In the genomic region with DNA sequence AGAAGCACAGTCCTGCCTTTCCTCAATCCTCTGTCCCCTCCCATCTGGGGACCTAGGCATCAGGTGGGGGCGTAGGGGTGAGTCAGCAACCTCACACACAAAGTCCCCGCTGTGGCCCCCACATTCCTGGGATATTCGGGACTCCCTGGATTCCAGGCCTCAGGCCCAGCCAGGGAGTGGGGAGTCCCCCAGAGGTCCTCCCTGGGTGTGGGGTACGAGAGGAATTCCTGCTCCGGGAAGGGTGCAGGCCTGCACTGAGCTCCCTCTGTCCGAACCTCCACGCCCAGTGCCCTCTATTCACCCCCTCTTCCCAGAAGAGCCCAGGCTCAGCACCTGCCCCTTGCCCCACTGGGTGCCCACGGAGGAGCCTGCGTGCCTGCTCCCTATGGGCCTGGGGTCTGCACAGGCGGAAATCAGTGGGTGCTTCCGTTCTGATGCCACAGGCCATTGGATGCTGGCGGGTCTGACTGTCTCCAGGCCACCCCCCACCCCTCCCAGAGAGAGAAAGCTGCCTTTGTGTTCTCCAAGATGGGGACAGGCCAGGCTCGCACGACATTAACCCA, we compare ENCODE assay signal across 17 cellular contexts. TPM values are rescaled to one million over a fixed set of nuclear protein-coding genes. Genes with fewer than 3 reads are reported as not detected.
DNase-seq lines count a peak whose midpoint lies in the region; ATAC-seq and TF ChIP-seq lines count a peak whose summit lies in the region.
"Had no signal": no experiment of that assay in that cellular context is flagged by ENCODE, and none has a peak within 500 bp of the region (broad histone marks: within the 10 kb centered on the region; RNA-seq: fewer than 3 reads in every experiment).

No MANE protein-coding gene starts in this region.

- H3K27me3 ChIP-seq in mesendoderm (ENCODE audit: insufficient read depth, low read length, poor library complexity) = peaks cover 8% of the 10 kb centered on the region
- no peaks in the 10 kb centered on the region for H3K27me3 ChIP-seq in stomach smooth muscle (ENCODE audit: control insufficient read depth in 1 of 2, insufficient read depth in 2 of 2, low read length in 2 of 2)
- no peaks in the 10 kb centered on the region for H3K27me3 ChIP-seq in PC-3 (ENCODE audit: low read length)
- H3K27me3 ChIP-seq: right atrium auricular region had no signal

- ATAC-seq in HG02870 (IDR thresholded peaks at IDR 0.05; ENCODE audit: unreplicated experiment) (no peak), PC-3 (no peak)
- ATAC-seq: lower lobe of right lung had no signal

- in situ Hi-C loops in KBM-7 (cut with MboI; ENCODE audit: low pct_unique_long_range_greater_than_20kb, low sequenced_read_pairs) = no loop called here

- H4K5ac ChIP-seq in mesendoderm (ENCODE audit: low read length) = no peak overlapping the region

- H3K4me2 ChIP-seq in mesendoderm (ENCODE audit: low read length) = no peak overlapping the region
- H3K4me2 ChIP-seq in PC-3 (ENCODE audit: low read length) = no peak overlapping the region

- H3K36me3 ChIP-seq in mesendoderm (ENCODE audit: control insufficient read depth, insufficient read depth, low read length) (no peaks in the 10 kb centered on the region), stomach smooth muscle (ENCODE audit: control insufficient read depth in 2 of 2, insufficient read depth in 2 of 2, low read length in 2 of 2) (no peaks in the 10 kb centered on the region), PC-3 (ENCODE audit: low read depth, low read length) (no peaks in the 10 kb centered on the region)
- H3K36me3 ChIP-seq: lower lobe of right lung, right atrium auricular region had no signal

- POLR2A ChIA-PET in PC-3 (lab: Charles Lee; ENCODE audit: unreplicated experiment) = no interaction called here

- H2AK5ac ChIP-seq in mesendoderm (ENCODE audit: low read length) = no peak overlapping the region

- no peak overlapping the region for H3K56ac ChIP-seq in mesendoderm (ENCODE audit: low read length)

- no peak overlapping the region for H3K4me3 ChIP-seq in mesendoderm (ENCODE audit: low read length)
- peak overlapping the region in 1 of 2 donors; percentile 15 for H3K4me3 ChIP-seq in stomach smooth muscle (ENCODE audit: low read length in 2 of 2)
- H3K4me3 ChIP-seq in PC-3 (ENCODE audit: low read length) = no peak overlapping the region
- H3K4me3 ChIP-seq: lower lobe of right lung, right atrium auricular region had no signal

- no TSS peak for BruUV-seq in PC-3 (replicated peaks; lab: Mats Ljungman, UMichigan)

- H4K20me1 ChIP-seq in PC-3 (ENCODE audit: low read length) = no peaks in the 10 kb centered on the region

- peak overlapping the region; percentile 5 for H3K18ac ChIP-seq in mesendoderm (ENCODE audit: low read length)

- H3K4me1 ChIP-seq in mesendoderm (ENCODE audit: control insufficient read depth, low read depth, low read length) (no peaks in the 10 kb centered on the region), stomach smooth muscle (ENCODE audit: control insufficient read depth, insufficient read depth, low read length) (peaks cover 21% of the 10 kb centered on the region), PC-3 (ENCODE audit: insufficient read depth, low read length) (no peaks in the 10 kb centered on the region; the same call in 1 of the 2 replicates)

- H3F3A ChIP-seq in PC-3 (ENCODE audit: low read length, unreplicated experiment) = no peaks in the 10 kb centered on the region

- H4K8ac ChIP-seq in mesendoderm (ENCODE audit: low read depth, low read length) = no peak overlapping the region

- H2AFZ ChIP-seq in PC-3 (ENCODE audit: low read length) = no peak overlapping the region

- DNase-seq in HS-27A (ENCODE audit: low read depth) = peak; percentile 40
- DNase-seq in mesendoderm = peak; percentile 49
- DNase-seq in KBM-7 = no peak
- no peak for DNase-seq in cerebellar nuclear complex (lab: John Stamatoyannopoulos, UW)
- DNase-seq in PC-3 = no peak
- DNase-seq: activated CD4-positive, alpha-beta T cell treated with anti-CD3 and anti-CD28 coated beads for 1 hour; activated T-cell treated with anti-CD3 and anti-CD28 coated beads, Interleukin-2, amount 50 U/mL, for 1 hour; amniotic stem cell; CD4-positive, CD25-positive, alpha-beta regulatory T cell; lower lobe of right lung; NCI-H345; OCI-M1; SW 1271 had no signal

- H3K27ac ChIP-seq in cingulate gyrus (ENCODE audit: low read depth, low read length) (peak overlapping the region; percentile 99), mesendoderm (ENCODE audit: low read depth, low read length) (no peak overlapping the region), stomach smooth muscle (ENCODE audit: low read length) (no peak overlapping the region), PC-3 (ENCODE audit: low read length) (no peak overlapping the region)
- H3K27ac ChIP-seq: lower lobe of right lung, right atrium auricular region had no signal

- CTCF ChIA-PET in PC-3 (lab: Charles Lee) = no interaction called here

- no peaks in the 10 kb centered on the region for H3K9me2 ChIP-seq in PC-3 (replicated peaks; ENCODE audit: low read length)

- TF ChIP-seq CTCF in PC-3 (conservative IDR thresholded peaks at IDR 0.05; ENCODE audit: low read depth, low read length) = no peak

- no peak overlapping the region for H3K4ac ChIP-seq in mesendoderm (ENCODE audit: low read depth, low read length)

- no peaks in the 10 kb centered on the region for H3K9me3 ChIP-seq in stomach smooth muscle (ENCODE audit: control insufficient read depth in 2 of 2, low read length in 2 of 2)
- H3K9me3 ChIP-seq in PC-3 (ENCODE audit: low read length) = no peaks in the 10 kb centered on the region
- H3K9me3 ChIP-seq: lower lobe of right lung, right atrium auricular region had no signal

- no peak overlapping the region for H3K23ac ChIP-seq in mesendoderm (ENCODE audit: low read length)

- H3K79me2 ChIP-seq in mesendoderm (ENCODE audit: control insufficient read depth, insufficient read depth, low read length) (no peaks in the 10 kb centered on the region), PC-3 (ENCODE audit: low read length) (no peaks in the 10 kb centered on the region)

- no CpG with 5 or more reads among the region's 14 CpGs for WGBS in mesendoderm (ENCODE audit: extremely low coverage, insufficient coverage, low lambda C conversion rate)

- H2BK120ac ChIP-seq in mesendoderm (ENCODE audit: low read depth, low read length) = no peak overlapping the region

- H3K9ac ChIP-seq in mesendoderm (ENCODE audit: low read length) = peak overlapping the region; percentile 18
- peak overlapping the region; percentile 6 to 21 for H3K9ac ChIP-seq in stomach smooth muscle (ENCODE audit: low read length in 2 of 2)
- H3K9ac ChIP-seq in PC-3 (ENCODE audit: low read length) = no peak overlapping the region

- no peaks in the 10 kb centered on the region for H3K79me1 ChIP-seq in mesendoderm (ENCODE audit: low read length)

- intact Hi-C loops in PC-3 (cut with micrococcal nuclease) = no loop called here

- no peak overlapping the region for H2BK15ac ChIP-seq in mesendoderm (replicated peaks; ENCODE audit: low read depth)

- H2BK5ac ChIP-seq in mesendoderm (ENCODE audit: low read length) = no peak overlapping the region

RNA-seq across cellular contexts. Expression of a gene that starts 3.4 kb away (rescaled TPM):
- 9.1 TPM for polyA plus RNA-seq in mesendoderm (2013, experiment 1 of 2)
- polyA plus RNA-seq in mesendoderm (2013, experiment 2 of 2) = 9.5 TPM
- total RNA-seq in PC-3 (2014; rRNA removed) = 13.7 and 15.0 TPM in 2 replicates
- polyA plus RNA-seq: CD4-positive, CD25-positive, alpha-beta regulatory T cell had no signal

RNA-seq across cellular contexts. Expression of a gene that starts 16.8 kb away (rescaled TPM):
- 8.1 TPM for polyA plus RNA-seq in mesendoderm (2013, experiment 1 of 2)
- 8.6 TPM for polyA plus RNA-seq in mesendoderm (2013, experiment 2 of 2)
- 46.8 and 54.0 TPM in 2 replicates for total RNA-seq in PC-3 (2014; rRNA removed)

RNA-seq across cellular contexts. Expression of a gene that starts 24.3 kb away (rescaled TPM):
- polyA plus RNA-seq in mesendoderm (2013, experiment 1 of 2) = 0.08 TPM
- polyA plus RNA-seq in mesendoderm (2013, experiment 2 of 2) = 0.08 TPM
- total RNA-seq in PC-3 (2014; rRNA removed) = 0.11 and 0.12 TPM in 2 replicates

RNA-seq across cellular contexts. Expression of a gene that starts 33.8 kb away (rescaled TPM):
- 11.2 TPM for polyA plus RNA-seq in mesendoderm (2013, experiment 1 of 2)
- 10.8 TPM for polyA plus RNA-seq in mesendoderm (2013, experiment 2 of 2)
- 208 and 241 TPM in 2 replicates for total RNA-seq in PC-3 (2014; rRNA removed)

RNA-seq across cellular contexts. Expression of a gene that starts 39.8 kb away (rescaled TPM):
- 19.7 TPM for polyA plus RNA-seq in mesendoderm (2013, experiment 1 of 2)
- polyA plus RNA-seq in mesendoderm (2013, experiment 2 of 2) = 20.0 TPM
- total RNA-seq in PC-3 (2014; rRNA removed) = 10.9 and 14.7 TPM in 2 replicates

Comparison
In these comparisons a context has a peak if more than half of its experiments do, and no peak if none do; other contexts are left out.
1. DNase-seq: peak in HS-27A (single experiment) and mesendoderm (single experiment); none in KBM-7 (single experiment), cerebellar nuclear complex (0 of 2) and PC-3 (single experiment).